In genomic region chr11:47143322-47143721, GRCh38 we compare ENCODE assay signal across 13 cellular contexts. TPM values are rescaled to one million over a fixed set of nuclear protein-coding genes. Genes with fewer than 3 reads are reported as not detected.
A peak's percentile ranks its signal among the peaks of the same experiment; 100 is the strongest.
DNase-seq lines count a peak whose midpoint lies in the region; ATAC-seq and TF ChIP-seq lines count a peak whose summit lies in the region.
"Had no signal": no experiment of that assay in that cellular context is flagged by ENCODE, and none has a peak within 500 bp of the region (broad histone marks: within the 10 kb centered on the region; RNA-seq: fewer than 3 reads in every experiment).

No MANE protein-coding gene starts in this region.

- peaks cover 3% of the 10 kb centered on the region for H3K36me3 Mint-ChIP-seq in activated CD8-positive, alpha-beta memory T cell treated with anti-CD3 and anti-CD28 coated beads, Interleukin-2, amount 10 ng/mL, durations not matched to agents 7 days and 5 days

- H4K20me1 ChIP-seq in SK-N-SH (ENCODE audit: insufficient read depth): no peaks in the 10 kb centered on the region
- H4K20me1 ChIP-seq in smooth muscle cell (ENCODE audit: low read depth): peaks cover 12% of the 10 kb centered on the region

- H3K4me2 ChIP-seq in SK-N-SH: 0 out of 2 replicates have a peak overlapping the region, but pooled peaks have one; percentile 6
- peak overlapping the region; percentile 57 for H3K4me2 ChIP-seq in smooth muscle cell

- H3K27me3 ChIP-seq in SK-N-SH (ENCODE audit: insufficient read depth) (no peaks in the 10 kb centered on the region), heart left ventricle (no peaks in the 10 kb centered on the region), smooth muscle cell (ENCODE audit: low read depth) (no peaks in the 10 kb centered on the region)

- TF ChIP-seq POLR2A in heart left ventricle (IDR thresholded peaks at IDR 0.05): no peak

- CTCF ChIA-PET in SK-N-SH (lab: Yijun Ruan, JAX): interaction anchor here (1.0 to 3.6 kb wide), 5 partner anchors 9 to 280 kb away, joined by 3 to 46 read pairs (median 6); no protein-coding TSS in a partner anchor
- CTCF ChIA-PET in activated CD8-positive, alpha-beta memory T cell treated with anti-CD3 and anti-CD28 coated beads, Interleukin-2, amount 10 ng/mL, durations not matched to agents 7 days and 5 days (lab: Charles Lee): interaction anchor here (1.6 kb wide), 1 partner anchor 10 kb away, joined by 6 read pairs; no protein-coding TSS in a partner anchor

- TF ChIP-seq CTCF in HFF-Myc (IDR thresholded peaks at IDR 0.05; ENCODE audit: low read depth, low read length, missing control alignments) (no peak), SK-N-SH (IDR thresholded peaks at IDR 0.05) (no peak), heart left ventricle (IDR thresholded peaks at IDR 0.05) (no peak), smooth muscle cell (IDR thresholded peaks at IDR 0.05; ENCODE audit: borderline replicate concordance, insufficient read depth, poor library complexity, severe bottlenecking) (no peak)

- H3K4me1 ChIP-seq in SK-N-SH (ENCODE audit: control insufficient read depth in 1 of 2, insufficient read depth in 2 of 2, low read depth in 1 of 2, low read length in 1 of 2): peaks cover 2 to 19% of the 10 kb centered on the region in 2 experiments; a peak in 1 of 4 replicates
- peaks cover 0 to 15% (median 6%) of the 10 kb centered on the region in 12 donors for H3K4me1 ChIP-seq in heart left ventricle
- no peaks in the 10 kb centered on the region for H3K4me1 ChIP-seq in smooth muscle cell (ENCODE audit: low read depth)

- POLR2A ChIA-PET in SK-N-SH (lab: Yijun Ruan, JAX): interaction anchor here (0.5 kb wide), 1 partner anchor 62 kb away, joined by 8 read pairs; no protein-coding TSS in a partner anchor

- no peaks in the 10 kb centered on the region for H3K79me2 ChIP-seq in SK-N-SH (ENCODE audit: insufficient read depth)
- no peaks in the 10 kb centered on the region for H3K79me2 ChIP-seq in smooth muscle cell (ENCODE audit: low read depth)

- H2AFZ ChIP-seq in SK-N-SH (ENCODE audit: low read depth) (no peak overlapping the region), smooth muscle cell (ENCODE audit: low read depth) (no peak overlapping the region)

- no peak overlapping the region for H3K4me3 Mint-ChIP-seq in activated CD8-positive, alpha-beta memory T cell treated with anti-CD3 and anti-CD28 coated beads, Interleukin-2, amount 10 ng/mL, durations not matched to agents 7 days and 5 days
- H3K4me3 Mint-ChIP-seq: activated naive CD8-positive, alpha-beta T cell; immature natural killer cell; T-helper 1 cell treated with Interleukin-12 subunit alpha and Interleukin-12 subunit beta and Interleukin-4 antibody, amounts not matched to agents 30 μg/mL and 1 μg/mL, for 36 hours had no signal

- H3K27ac ChIP-seq in SK-N-SH (ENCODE audit: low read depth in 2 of 2, low read length in 1 of 2): peak overlapping the region; percentile 55 to 75
- peak overlapping the region in 3 of 12 donors; percentile 41 to 58 (median 49) for H3K27ac ChIP-seq in heart left ventricle
- peak overlapping the region; percentile 24 for H3K27ac ChIP-seq in smooth muscle cell (ENCODE audit: low read depth)

- peak in 1 of 2 experiments; percentile 30; a peak in 1 of 4 replicates for TF ChIP-seq EP300 in SK-N-SH (IDR thresholded peaks at IDR 0.05; ENCODE audit: borderline replicate concordance in 1 of 2, low read depth in 1 of 2, low read length in 1 of 2)

- no peak for TF ChIP-seq RAD21 in SK-N-SH (IDR thresholded peaks at IDR 0.05; ENCODE audit: low read length)

- no peak overlapping the region for H3K9ac ChIP-seq in SK-N-SH
- no peak overlapping the region for H3K9ac ChIP-seq in smooth muscle cell (ENCODE audit: low read depth)

- H3K27me3 Mint-ChIP-seq in activated CD8-positive, alpha-beta memory T cell treated with anti-CD3 and anti-CD28 coated beads, Interleukin-2, amount 10 ng/mL, durations not matched to agents 7 days and 5 days: no peaks in the 10 kb centered on the region
- H3K27me3 Mint-ChIP-seq: activated naive CD8-positive, alpha-beta T cell had no signal

- H3K9me3 ChIP-seq in SK-N-SH (no peaks in the 10 kb centered on the region), heart left ventricle (no peaks in the 10 kb centered on the region), smooth muscle cell (replicated peaks; ENCODE audit: low read depth) (no peaks in the 10 kb centered on the region)

- H3K4me3 ChIP-seq in HFF-Myc (replicated peaks; ENCODE audit: low read depth, low read length): no peak overlapping the region
- H3K4me3 ChIP-seq in SK-N-SH (ENCODE audit: low read depth in 2 of 2, low read length in 1 of 2): no peak overlapping the region
- no peak overlapping the region for H3K4me3 ChIP-seq in heart left ventricle
- H3K4me3 ChIP-seq in smooth muscle cell: no peak overlapping the region
- H3K4me3 ChIP-seq: GM12878 had no signal

- intact Hi-C loops in heart left ventricle (cut with DNase I): loop anchor here in 1 of 10 donors (5.0 kb wide), 1 partner anchor 226 kb away; the partner anchor contains the start of gene LRP4

- H3K36me3 ChIP-seq in SK-N-SH (replicated peaks in 1 of 2; ENCODE audit: control insufficient read depth in 1 of 2, insufficient read depth in 2 of 2, low read length in 1 of 2) (peaks cover 2 to 6% of the 10 kb centered on the region in 2 experiments), heart left ventricle (peaks cover 0 to 2% (median 0%) of the 10 kb centered on the region in 9 donors), smooth muscle cell (ENCODE audit: low read depth) (no peaks in the 10 kb centered on the region)

- DNase-seq in HFF-Myc (ENCODE audit: extremely low read depth, low read depth) (peak; percentile 94), SK-N-SH (peak; percentile 61), heart left ventricle (peak in 4 of 5 donors; percentile 42 to 69 (median 56)), smooth muscle cell (lab: John Stamatoyannopoulos, UW; ENCODE audit: unreplicated experiment) (no peak)
- DNase-seq in effector CD4-positive, alpha-beta T cell: no peak
- no peak for DNase-seq in activated CD8-positive, alpha-beta memory T cell treated with anti-CD3 and anti-CD28 coated beads, Interleukin-2, amount 10 ng/mL, durations not matched to agents 7 days and 5 days
- DNase-seq: immature natural killer cell; stimulated activated CD4-positive, alpha-beta T cell treated with anti-CD3 and anti-CD28 coated beads, Interleukin-2, amount 100 ng/mL, for 48 hours had no signal

- ATAC-seq in heart left ventricle (peak; percentile 68 to 97 (median 90)), GM21367 (IDR thresholded peaks at IDR 0.05; ENCODE audit: unreplicated experiment) (no peak)
- no peak for ATAC-seq in activated CD8-positive, alpha-beta memory T cell treated with anti-CD3 and anti-CD28 coated beads, Interleukin-2, amount 10 ng/mL, durations not matched to agents 7 days and 5 days
- ATAC-seq: GM12878, HCT116 had no signal

- H3K9me3 Mint-ChIP-seq in activated CD8-positive, alpha-beta memory T cell treated with anti-CD3 and anti-CD28 coated beads, Interleukin-2, amount 10 ng/mL, durations not matched to agents 7 days and 5 days (ENCODE audit: low read depth): no peaks in the 10 kb centered on the region
- H3K9me3 Mint-ChIP-seq: T-helper 1 cell treated with Interleukin-12 subunit alpha and Interleukin-12 subunit beta and Interleukin-4 antibody, amounts not matched to agents 30 μg/mL and 1 μg/mL, for 36 hours had no signal

- H3K9me2 ChIP-seq in SK-N-SH: no peaks in the 10 kb centered on the region

- H3F3A ChIP-seq in SK-N-SH (replicated peaks; ENCODE audit: insufficient read depth): peaks cover 11% of the 10 kb centered on the region
- H3F3A ChIP-seq in smooth muscle cell (ENCODE audit: low read depth): peaks cover 4% of the 10 kb centered on the region

- H3K4me1 Mint-ChIP-seq in activated CD8-positive, alpha-beta memory T cell treated with anti-CD3 and anti-CD28 coated beads, Interleukin-2, amount 10 ng/mL, durations not matched to agents 7 days and 5 days: peaks cover 2% of the 10 kb centered on the region
- H3K4me1 Mint-ChIP-seq: immature natural killer cell had no signal

- WGBS in SK-N-SH (ENCODE audit: low lambda C conversion rate): 22% methylated on average over 3 of the region's 3 CpGs
- 26 to 57% (median 48%) methylated on average over 3 of the region's 3 CpGs for WGBS in heart left ventricle, 4 donors
- WGBS in smooth muscle cell (ENCODE audit: low lambda C conversion rate): 5% methylated on average over 3 of the region's 3 CpGs

- H3K27ac Mint-ChIP-seq in activated CD8-positive, alpha-beta memory T cell treated with anti-CD3 and anti-CD28 coated beads, Interleukin-2, amount 10 ng/mL, durations not matched to agents 7 days and 5 days: no peak overlapping the region
- H3K27ac Mint-ChIP-seq: activated naive CD8-positive, alpha-beta T cell; immature natural killer cell; T-helper 1 cell treated with Interleukin-12 subunit alpha and Interleukin-12 subunit beta and Interleukin-4 antibody, amounts not matched to agents 30 μg/mL and 1 μg/mL, for 36 hours had no signal

TF ChIP-seq in SK-N-SH, 30 proteins besides CTCF, POLR2A, EP300 and RAD21 (continues in another document):
- TF ChIP-seq POLR2AphosphoS5 (IDR thresholded peaks at IDR 0.05; ENCODE audit: low read depth, low read length) (peak; percentile 33; the same call in 1 of the 2 replicates), TCF12 (IDR thresholded peaks at IDR 0.05) (peak; percentile 87)

RNA-seq across cellular contexts. Expression of gene ARFGAP2, which starts 33.4 kb away (rescaled TPM):
- 52.5 and 64.0 TPM in 2 replicates for polyA plus RNA-seq in SK-N-SH (2012; rRNA removed)
- 26.8 and 42.2 TPM in 2 replicates for polyA plus RNA-seq in SK-N-SH (2012; cell fraction: cytosol; rRNA removed)
- 133 and 150 TPM in 2 replicates for polyA plus RNA-seq in SK-N-SH (2012; cell fraction: nucleus; rRNA removed)
- 10 to 100 TPM; 47.5 to 96.1 (median 61.3) TPM for total RNA-seq in heart left ventricle
- polyA plus RNA-seq in heart left ventricle: 10 to 100 TPM; 49.7 to 79.1 TPM
- total RNA-seq in smooth muscle cell: 71.9 and 76.5 TPM in 2 replicates
- 58.6 and 70.1 TPM in 2 replicates for polyA plus RNA-seq in smooth muscle cell
- 100 to 1,000 TPM; 103 TPM for total RNA-seq in activated CD8-positive, alpha-beta memory T cell treated with anti-CD3 and anti-CD28 coated beads, Interleukin-2, amount 10 ng/mL, durations not matched to agents 7 days and 5 days

RNA-seq across cellular contexts. Expression of gene PACSIN3, which starts 42.9 kb away (rescaled TPM):
- 24.4 and 31.1 TPM in 2 replicates for polyA plus RNA-seq in SK-N-SH (2012; rRNA removed)
- 15.8 and 23.6 TPM in 2 replicates for polyA plus RNA-seq in SK-N-SH (2012; cell fraction: cytosol; rRNA removed)
- 23.4 and 33.0 TPM in 2 replicates for polyA plus RNA-seq in SK-N-SH (2012; cell fraction: nucleus; rRNA removed)
- total RNA-seq in heart left ventricle: 100 to 1,000 TPM; 127 to 330 (median 211) TPM
- 100 to 1,000 TPM; 123 to 282 TPM for polyA plus RNA-seq in heart left ventricle
- 24.8 and 27.3 TPM in 2 replicates for total RNA-seq in smooth muscle cell
- 55.7 and 85.9 TPM in 2 replicates for polyA plus RNA-seq in smooth muscle cell
- 1 to 10 TPM in 1 of 2 experiments, under 1 TPM in 1; 0.64 to 2.2 TPM for total RNA-seq in activated CD8-positive, alpha-beta memory T cell treated with anti-CD3 and anti-CD28 coated beads, Interleukin-2, amount 10 ng/mL, durations not matched to agents 7 days and 5 days

Comparison
In these comparisons a context has a peak if more than half of its experiments do, and no peak if none do; other contexts are left out.
1. DNase-seq: peak in HFF-Myc (single experiment), SK-N-SH (single experiment) and heart left ventricle (4 of 5); none in smooth muscle cell (single experiment), effector CD4-positive, alpha-beta T cell (single experiment) and activated CD8-positive, alpha-beta memory T cell treated with anti-CD3 and anti-CD28 coated beads, Interleukin-2, amount 10 ng/mL, durations not matched to agents 7 days and 5 days (single experiment).
2. ATAC-seq: peak in heart left ventricle (4 of 4); none in GM21367 (single experiment) and activated CD8-positive, alpha-beta memory T cell treated with anti-CD3 and anti-CD28 coated beads, Interleukin-2, amount 10 ng/mL, durations not matched to agents 7 days and 5 days (single experiment).